ENCODE assay signal across 13 cellular contexts in genomic region chr11:121461843-121462242, GRCh38. TPM values are rescaled to one million over a fixed set of nuclear protein-coding genes. Genes with fewer than 3 reads are reported as not detected.
A peak's percentile ranks its signal among the peaks of the same experiment; 100 is the strongest.
DNase-seq lines count a peak whose midpoint lies in the region; ATAC-seq lines count a peak whose summit lies in the region.
"Had no signal": no experiment of that assay in that cellular context is flagged by ENCODE, and none has a peak within 500 bp of the region (broad histone marks: within the 10 kb centered on the region; RNA-seq: fewer than 3 reads in every experiment).

No MANE protein-coding gene starts in this region.

- peak overlapping the region; percentile 89 to 98 (median 93) for H3K27ac Mint-ChIP-seq in CD4-positive, alpha-beta memory T cell
- H3K27ac Mint-ChIP-seq in IgD-negative memory B cell (peak overlapping the region in 2 of 3 donors; percentile 2 to 71), naive B cell (peak overlapping the region in 5 of 6 donors; percentile 13 to 88 (median 74))
- peak overlapping the region; percentile 64 for H3K27ac Mint-ChIP-seq in activated T-helper 2 cell treated with anti-CD3 and anti-CD28 coated beads, Interferon-gamma antibody, Interleukin-2, Interleukin-4, amounts not matched to agents 10 μg/mL and 5 μg/mL and 100 μg/mL, durations not matched to agents 14 hours and 24 hours and 36 hours

- H3K27me3 ChIP-seq in CD4-positive, alpha-beta memory T cell (ENCODE audit: insufficient read depth, low read length) = no peaks in the 10 kb centered on the region
- no peaks in the 10 kb centered on the region for H3K27me3 ChIP-seq in H7 (ENCODE audit: control insufficient read depth, insufficient read depth, low read length)

- H3K4me1 Mint-ChIP-seq in CD4-positive, alpha-beta memory T cell = peaks cover 86 to 99% (median 94%) of the 10 kb centered on the region in 4 donors
- H3K4me1 Mint-ChIP-seq in IgD-negative memory B cell (peaks cover 33 to 50% (median 45%) of the 10 kb centered on the region in 3 donors), naive B cell (peaks cover 64 to 93% (median 75%) of the 10 kb centered on the region in 3 donors)
- H3K4me1 Mint-ChIP-seq in activated T-helper 2 cell treated with anti-CD3 and anti-CD28 coated beads, Interferon-gamma antibody, Interleukin-2, Interleukin-4, amounts not matched to agents 10 μg/mL and 5 μg/mL and 100 μg/mL, durations not matched to agents 14 hours and 24 hours and 36 hours (ENCODE audit: low read depth) = peaks cover 82% of the 10 kb centered on the region

- ATAC-seq in naive B cell (ENCODE audit: low read depth in 2 of 2) = no peak
- ATAC-seq in HG03039 (IDR thresholded peaks at IDR 0.05; ENCODE audit: unreplicated experiment) = no peak
- no peak for ATAC-seq in GM21576 (IDR thresholded peaks at IDR 0.05; ENCODE audit: unreplicated experiment)

- no peaks in the 10 kb centered on the region for H3K36me3 ChIP-seq in CD4-positive, alpha-beta memory T cell (ENCODE audit: insufficient read depth, low read length)
- no peaks in the 10 kb centered on the region for H3K36me3 ChIP-seq in H7 (replicated peaks; ENCODE audit: control insufficient read depth, insufficient read depth, low read length)

- no peaks in the 10 kb centered on the region for H3K9me3 ChIP-seq in CD4-positive, alpha-beta memory T cell (ENCODE audit: control insufficient read depth in 1 of 2, low read length in 2 of 2)

- no peak overlapping the region for H3K4me3 ChIP-seq in CD4-positive, alpha-beta memory T cell (ENCODE audit: low read length in 2 of 2)
- H3K4me3 ChIP-seq in H7 (ENCODE audit: insufficient read depth, low read depth, low read length) = no peak overlapping the region

- CTCF ChIA-PET in CD4-positive, alpha-beta memory T cell (lab: Charles Lee; ENCODE audit: partially characterized antibody) = interaction anchor here (0.7 to 10.7 kb wide), 5 partner anchors 11 to 134 kb away, joined by 3 to 90 read pairs (median 4); partner anchors contain the start of genes SORL1 and SORL1-AS1

- H3K9me3 Mint-ChIP-seq in CD4-positive, alpha-beta memory T cell = no peaks in the 10 kb centered on the region
- H3K9me3 Mint-ChIP-seq in IgD-negative memory B cell (no peaks in the 10 kb centered on the region), naive B cell (no peaks in the 10 kb centered on the region)
- no peaks in the 10 kb centered on the region for H3K9me3 Mint-ChIP-seq in activated T-helper 2 cell treated with anti-CD3 and anti-CD28 coated beads, Interferon-gamma antibody, Interleukin-2, Interleukin-4, amounts not matched to agents 10 μg/mL and 5 μg/mL and 100 μg/mL, durations not matched to agents 14 hours and 24 hours and 36 hours
- H3K9me3 Mint-ChIP-seq: stimulated activated naive B cell treated with anti-CD40 and anti-IgM and Interleukin-4, amounts not matched to agents 10 μg/mL and 1 μg/mL and 100 μg/mL, for 72 hours had no signal

- H3K4me3 Mint-ChIP-seq in CD4-positive, alpha-beta memory T cell = peak overlapping the region in 7 of 8 donors; percentile 33 to 91 (median 76)
- peak overlapping the region in 2 of 4 donors; percentile 2 to 3 for H3K4me3 Mint-ChIP-seq in IgD-negative memory B cell
- H3K4me3 Mint-ChIP-seq in activated T-helper 2 cell treated with anti-CD3 and anti-CD28 coated beads, Interferon-gamma antibody, Interleukin-2, Interleukin-4, amounts not matched to agents 10 μg/mL and 5 μg/mL and 100 μg/mL, durations not matched to agents 14 hours and 24 hours and 36 hours (ENCODE audit: low read depth) = no peak overlapping the region
- no peak overlapping the region for H3K4me3 Mint-ChIP-seq in naive B cell
- H3K4me3 Mint-ChIP-seq: stimulated activated naive B cell treated with anti-CD40 and anti-IgM and Interleukin-4, amounts not matched to agents 10 μg/mL and 1 μg/mL and 100 μg/mL, for 72 hours had no signal

- no peak for DNase-seq in CD4-positive, alpha-beta memory T cell
- DNase-seq in activated T-helper 2 cell treated with anti-CD3 and anti-CD28 coated beads, Interferon-gamma antibody, Interleukin-2, Interleukin-4, amounts not matched to agents 10 μg/mL and 5 μg/mL and 100 μg/mL, durations not matched to agents 14 hours and 24 hours and 36 hours (ENCODE audit: low spot score) = no peak
- DNase-seq in naive B cell = no peak
- DNase-seq in cerebellar nuclear complex (lab: John Stamatoyannopoulos, UW) = no peak
- DNase-seq in H7 = no peak
- DNase-seq: AML-193; DMS153; foreskin melanocyte; NCI-H2029 treated with DMSO at 0.1 percent for 48 hours; stimulated activated naive B cell treated with anti-CD40 and anti-IgM and Interleukin-4, amounts not matched to agents 10 μg/mL and 1 μg/mL and 100 μg/mL, for 72 hours had no signal

- H3K27ac ChIP-seq in CD4-positive, alpha-beta memory T cell (ENCODE audit: low read depth, low read length) = peak overlapping the region; percentile 57

- POLR2A ChIA-PET in CD4-positive, alpha-beta memory T cell (lab: Charles Lee; ENCODE audit: partially characterized antibody) = interaction anchor here (0.7 to 14.5 kb wide), 8 partner anchors 7 to 135 kb away, joined by 3 to 462 read pairs (median 3); partner anchors contain the start of genes SORL1 and SORL1-AS1

- intact Hi-C loops in CD4-positive, alpha-beta memory T cell (cut with micrococcal nuclease) = no loop called here
- intact Hi-C loops in activated T-helper 2 cell treated with anti-CD3 and anti-CD28 coated beads, Interferon-gamma antibody, Interleukin-2, Interleukin-4, amounts not matched to agents 10 μg/mL and 5 μg/mL and 100 μg/mL, durations not matched to agents 14 hours and 24 hours and 36 hours (cut with micrococcal nuclease) = loop anchor here (5.0 to 10.0 kb wide), 2 partner anchors 120 to 1603 kb away; partner anchors contain the start of gene HSPA8

- no peaks in the 10 kb centered on the region for H3K27me3 Mint-ChIP-seq in CD4-positive, alpha-beta memory T cell
- H3K27me3 Mint-ChIP-seq in IgD-negative memory B cell = peaks cover 10% of the 10 kb centered on the region
- no peaks in the 10 kb centered on the region for H3K27me3 Mint-ChIP-seq in activated T-helper 2 cell treated with anti-CD3 and anti-CD28 coated beads, Interferon-gamma antibody, Interleukin-2, Interleukin-4, amounts not matched to agents 10 μg/mL and 5 μg/mL and 100 μg/mL, durations not matched to agents 14 hours and 24 hours and 36 hours (ENCODE audit: low read depth)
- H3K27me3 Mint-ChIP-seq in naive B cell = no peaks in the 10 kb centered on the region
- H3K27me3 Mint-ChIP-seq: stimulated activated naive B cell treated with anti-CD40 and anti-IgM and Interleukin-4, amounts not matched to agents 10 μg/mL and 1 μg/mL and 100 μg/mL, for 72 hours had no signal

- peaks cover 24 to 46% of the 10 kb centered on the region in 2 donors for H3K36me3 Mint-ChIP-seq in CD4-positive, alpha-beta memory T cell
- H3K36me3 Mint-ChIP-seq in IgD-negative memory B cell (no peaks in the 10 kb centered on the region), naive B cell (peaks cover 0 to 4% of the 10 kb centered on the region in 2 donors)
- peaks cover 27% of the 10 kb centered on the region for H3K36me3 Mint-ChIP-seq in activated T-helper 2 cell treated with anti-CD3 and anti-CD28 coated beads, Interferon-gamma antibody, Interleukin-2, Interleukin-4, amounts not matched to agents 10 μg/mL and 5 μg/mL and 100 μg/mL, durations not matched to agents 14 hours and 24 hours and 36 hours (ENCODE audit: low read depth)

- peaks cover 100% of the 10 kb centered on the region for H3K4me1 ChIP-seq in CD4-positive, alpha-beta memory T cell (ENCODE audit: insufficient read depth, low read length)

RNA-seq across cellular contexts. Expression of gene SORL1, which starts 9.7 kb away (rescaled TPM):
- 100 to 1,000 TPM; 610 to 660 TPM for total RNA-seq in CD4-positive, alpha-beta memory T cell
- 100 to 1,000 TPM; 159 to 283 TPM for polyA plus RNA-seq in CD4-positive, alpha-beta memory T cell
- polyA plus RNA-seq in IgD-negative memory B cell (25.8 TPM), naive B cell (ENCODE audit: low read depth in 6 of 6) (100 to 1,000 TPM in 1 of 6 donors, 10 to 100 TPM in 5; 61.7 to 102 (median 83.8) TPM)
- total RNA-seq in activated T-helper 2 cell treated with anti-CD3 and anti-CD28 coated beads, Interferon-gamma antibody, Interleukin-2, Interleukin-4, amounts not matched to agents 10 μg/mL and 5 μg/mL and 100 μg/mL, durations not matched to agents 14 hours and 24 hours and 36 hours = 20.2 and 20.3 TPM in 2 replicates
- 13.3 and 20.3 TPM in 2 replicates for total RNA-seq in H7 (2014; rRNA removed; shearing (Covaris generic))

Comparison
In these comparisons a context has a peak if more than half of its experiments do, and no peak if none do; other contexts are left out.
1. H3K27ac Mint-ChIP-seq: peak in every context shown above with its lines; median percentile 93 in CD4-positive, alpha-beta memory T cell; 74 in naive B cell; 64 in activated T-helper 2 cell treated with anti-CD3 and anti-CD28 coated beads, Interferon-gamma antibody, Interleukin-2, Interleukin-4, amounts not matched to agents 10 μg/mL and 5 μg/mL and 100 μg/mL, durations not matched to agents 14 hours and 24 hours and 36 hours; 36 in IgD-negative memory B cell.
2. H3K4me3 Mint-ChIP-seq: peak in CD4-positive, alpha-beta memory T cell (7 of 8); none in activated T-helper 2 cell treated with anti-CD3 and anti-CD28 coated beads, Interferon-gamma antibody, Interleukin-2, Interleukin-4, amounts not matched to agents 10 μg/mL and 5 μg/mL and 100 μg/mL, durations not matched to agents 14 hours and 24 hours and 36 hours (single experiment) and naive B cell (0 of 8).
3. RNA of gene SORL1, which starts 9.7 kb away (total RNA-seq): 610 to 660 TPM in CD4-positive, alpha-beta memory T cell; 20.2 to 20.3 TPM in activated T-helper 2 cell treated with anti-CD3 and anti-CD28 coated beads, Interferon-gamma antibody, Interleukin-2, Interleukin-4, amounts not matched to agents 10 μg/mL and 5 μg/mL and 100 μg/mL, durations not matched to agents 14 hours and 24 hours and 36 hours and 13.3 to 20.3 TPM in H7; every median in the first group is over 10 times any median in the second.